Comparison of ENCODE assay signal across 8 cellular contexts in genomic region chr4:40628407-40628806, GRCh38. TPM values are rescaled to one million over a fixed set of nuclear protein-coding genes. Genes with fewer than 3 reads are reported as not detected.
DNase-seq lines count a peak whose midpoint lies in the region; ATAC-seq, FAIRE-seq and TF ChIP-seq lines count a peak whose summit lies in the region.
"Not testable (repeated sequence)": the region's sequence is repeated elsewhere in the genome, so short reads cannot be mapped to it uniquely, and the experiment has no call there.

No MANE protein-coding gene starts in this region.

- TF ChIP-seq EP300 in GM12878 (IDR thresholded peaks at IDR 0.05; ENCODE audit: borderline replicate concordance in 1 of 2, control insufficient read depth in 1 of 2, low read depth in 2 of 2, low read length in 2 of 2), result not testable (repeated sequence)

- peak overlapping the region; percentile 65 for H3K27ac ChIP-seq in GM12878 (ENCODE audit: control insufficient read depth, insufficient read depth)
- H3K27ac ChIP-seq in epithelial cell of prostate, result peak overlapping the region; percentile 97
- peak overlapping the region; percentile 26 to 79 for H3K27ac ChIP-seq in kidney (ENCODE audit: low read depth in 2 of 2, low read length in 2 of 2)
- H3K27ac ChIP-seq in neutrophil, result peak overlapping the region; percentile 98
- H3K27ac ChIP-seq in thyroid gland, result peak overlapping the region; percentile 95 to 97 (median 97)

- not testable (repeated sequence) for FAIRE-seq in GM12878 (lab: Jason Lieb, UNC); kidney (lab: Jason Lieb, UNC)

- H3K9me3 Mint-ChIP-seq in IgD-negative memory B cell; activated CD4-positive, alpha-beta T cell treated with anti-CD3 and anti-CD28 coated beads for 36 hours (ENCODE audit: low read depth): not testable (repeated sequence)

- not testable (repeated sequence) for H3K36me3 Mint-ChIP-seq in IgD-negative memory B cell; activated CD4-positive, alpha-beta T cell treated with anti-CD3 and anti-CD28 coated beads for 36 hours (ENCODE audit: low read depth)

- not testable (repeated sequence) for BruUV-seq in GM12878 (replicated peaks; lab: Mats Ljungman, UMichigan)

- TF ChIP-seq POLR2A in GM12878 (IDR thresholded peaks at IDR 0.05; ENCODE audit: low read depth, low read length); thyroid gland (IDR thresholded peaks at IDR 0.05): not testable (repeated sequence)

- not testable (repeated sequence) for TF ChIP-seq CTCF in GM12878 (IDR thresholded peaks at IDR 0.05 in 2 of 3, conservative IDR thresholded peaks at IDR 0.05 in 1 of 3; ENCODE audit: control insufficient read depth in 2 of 3, extremely low read depth in 1 of 3, insufficient read depth in 1 of 3, low read depth in 3 of 3, low read length in 3 of 3); kidney (IDR thresholded peaks at IDR 0.05; ENCODE audit: borderline replicate concordance, extremely low read depth, insufficient read depth); neutrophil (IDR thresholded peaks at IDR 0.05); thyroid gland (IDR thresholded peaks at IDR 0.05)

- not testable (repeated sequence) for DNase-seq in activated CD4-positive, alpha-beta T cell treated with anti-CD3 and anti-CD28 coated beads for 36 hours; GM12878 (ENCODE audit: low read depth, low spot score); epithelial cell of prostate (ENCODE audit: low read depth, low spot score); kidney; thyroid gland

- H3K9ac ChIP-seq in ES-I3 (ENCODE audit: low read depth, low read length) (peak overlapping the region; percentile 64), GM12878 (ENCODE audit: control insufficient read depth, insufficient read depth, low read length) (peak overlapping the region; percentile 66), kidney (ENCODE audit: low read length in 2 of 2) (peak overlapping the region; percentile 59 to 84)

- in situ Hi-C loops in GM12878 (cut with MboI), result not testable (repeated sequence)

- not testable (repeated sequence) for ATAC-seq in activated CD4-positive, alpha-beta T cell treated with anti-CD3 and anti-CD28 coated beads for 36 hours; GM12878

- 55% methylated on average over 6 of the region's 6 CpGs for WGBS in GM12878 (ENCODE audit: insufficient coverage, insufficient replicate concordance, low lambda C conversion rate, missing lambda C conversion rate)
- 20 to 23% methylated on average over 6 of the region's 6 CpGs for WGBS in thyroid gland, 2 donors

- peaks cover 33% of the 10 kb centered on the region for H3K4me1 ChIP-seq in ES-I3 (ENCODE audit: insufficient read depth, low read length)
- H3K4me1 ChIP-seq in GM12878 (ENCODE audit: control insufficient read depth, insufficient read depth, low read length), result peaks cover 21% of the 10 kb centered on the region
- peaks cover 4 to 18% of the 10 kb centered on the region in 2 donors for H3K4me1 ChIP-seq in kidney (ENCODE audit: control insufficient read depth in 1 of 2, insufficient read depth in 1 of 2, low read depth in 1 of 2, low read length in 2 of 2)
- peaks cover 51 to 55% of the 10 kb centered on the region in 2 experiments for H3K4me1 ChIP-seq in neutrophil (ENCODE audit: control insufficient read depth in 1 of 2, insufficient read depth in 1 of 2, low read depth in 1 of 2, low read length in 1 of 2)
- H3K4me1 ChIP-seq in thyroid gland, result peaks cover 20 to 27% of the 10 kb centered on the region in 2 donors

- peak overlapping the region; percentile 94 for H3K4me3 ChIP-seq in GM12878
- peak overlapping the region; percentile 69 to 84 for H3K4me3 ChIP-seq in kidney (ENCODE audit: low read length in 2 of 2)
- H3K4me3 ChIP-seq in neutrophil (ENCODE audit: low read depth in 1 of 2, low read length in 1 of 2), result peak overlapping the region; percentile 97 to 99
- peak overlapping the region in 2 of 3 donors; percentile 63 to 83 for H3K4me3 ChIP-seq in thyroid gland (replicated peaks in 1 of 3)

- H3K27me3 Mint-ChIP-seq in IgD-negative memory B cell, result not testable (repeated sequence)
- H3K27me3 Mint-ChIP-seq in activated CD4-positive, alpha-beta T cell treated with anti-CD3 and anti-CD28 coated beads for 36 hours, result peaks cover 24% of the 10 kb centered on the region

- not testable (repeated sequence) for TF ChIP-seq RAD21 in GM12878 (IDR thresholded peaks at IDR 0.05; ENCODE audit: insufficient read depth, low read depth, low read length)

- peaks cover 73% of the 10 kb centered on the region for H3K79me2 ChIP-seq in GM12878 (ENCODE audit: control insufficient read depth, insufficient read depth, low read length)

- H3K27me3 ChIP-seq in GM12878 (replicated peaks in 1 of 2; ENCODE audit: control insufficient read depth in 2 of 2, insufficient read depth in 2 of 2, low read length in 1 of 2); neutrophil; thyroid gland: not testable (repeated sequence)

- H3K4me1 Mint-ChIP-seq in IgD-negative memory B cell, result peaks cover 21 to 37% (median 27%) of the 10 kb centered on the region in 3 donors
- peaks cover 37% of the 10 kb centered on the region for H3K4me1 Mint-ChIP-seq in activated CD4-positive, alpha-beta T cell treated with anti-CD3 and anti-CD28 coated beads for 36 hours

- H3K36me3 ChIP-seq in ES-I3 (ENCODE audit: insufficient read depth, low read length); GM12878 (ENCODE audit: control insufficient read depth in 2 of 2, insufficient read depth in 2 of 2, low read length in 1 of 2); kidney (ENCODE audit: control insufficient read depth in 1 of 2, insufficient read depth in 2 of 2, low read length in 2 of 2); thyroid gland: not testable (repeated sequence)
- H3K36me3 ChIP-seq in neutrophil, result peaks cover 21% of the 10 kb centered on the region

- not testable (repeated sequence) for H3K27ac Mint-ChIP-seq in IgD-negative memory B cell; activated CD4-positive, alpha-beta T cell treated with anti-CD3 and anti-CD28 coated beads for 36 hours

- H3K4me2 ChIP-seq in GM12878 (ENCODE audit: control insufficient read depth, insufficient read depth), result peak overlapping the region; percentile 89

- not testable (repeated sequence) for H4K20me1 ChIP-seq in GM12878 (ENCODE audit: control insufficient read depth, insufficient read depth)

- POLR2A ChIA-PET in activated CD4-positive, alpha-beta T cell treated with anti-CD3 and anti-CD28 coated beads for 36 hours (lab: Charles Lee), result interaction anchor here (0.6 kb wide), 1 partner anchor 428 kb away, joined by 4 read pairs; no protein-coding TSS in a partner anchor
- POLR2A ChIA-PET in GM12878 (lab: Charles Lee), result interaction anchor here (1.3 to 7.0 kb wide), 6 partner anchors 28 to 420 kb away, joined by 3 to 80 read pairs (median 8); no protein-coding TSS in a partner anchor

- H2AFZ ChIP-seq in GM12878 (ENCODE audit: control insufficient read depth, low read depth, low read length), result not testable (repeated sequence)

- peak overlapping the region in 3 of 4 donors; percentile 10 to 63 (median 22) for H3K4me3 Mint-ChIP-seq in IgD-negative memory B cell
- H3K4me3 Mint-ChIP-seq in activated CD4-positive, alpha-beta T cell treated with anti-CD3 and anti-CD28 coated beads for 36 hours, result peak overlapping the region; percentile 73

- CTCF ChIA-PET in activated CD4-positive, alpha-beta T cell treated with anti-CD3 and anti-CD28 coated beads for 36 hours (lab: Charles Lee), result not testable (repeated sequence)
- CTCF ChIA-PET in GM12878 (lab: Yijun Ruan, JAX), result interaction anchor here (1.1 to 4.5 kb wide), 2 partner anchors 44 to 90 kb away, joined by 3 to 22 read pairs; no protein-coding TSS in a partner anchor

- H3K9me3 ChIP-seq in ES-I3 (ENCODE audit: control insufficient read depth, insufficient read depth, low read length); GM12878 (replicated peaks; ENCODE audit: control insufficient read depth, insufficient read depth, low read length); kidney (ENCODE audit: control insufficient read depth in 1 of 2, low read length in 2 of 2); neutrophil; thyroid gland: not testable (repeated sequence)

- RAD21 ChIA-PET in GM12878 (lab: Charles Lee; ENCODE audit: unreplicated experiment), result interaction anchor here (0.5 to 8.5 kb wide), 13 partner anchors 28 to 303 kb away, joined by 3 to 82 read pairs (median 6); no protein-coding TSS in a partner anchor

- intact Hi-C loops in activated CD4-positive, alpha-beta T cell treated with anti-CD3 and anti-CD28 coated beads for 36 hours (cut with DNase I, micrococcal nuclease), result loop anchor here (2.0 to 5.0 kb wide), 2 partner anchors 74 to 90 kb away; no protein-coding TSS in a partner anchor
- intact Hi-C loops in GM12878 (cut with micrococcal nuclease; ENCODE audit: unreplicated experiment), result loop anchor here (10.0 kb wide), 1 partner anchor 164 kb away; no protein-coding TSS in a partner anchor
- intact Hi-C loops in kidney (cut with DNase I), result not testable (repeated sequence)
- intact Hi-C loops in thyroid gland (cut with DNase I), result loop anchor here (10.0 kb wide), 1 partner anchor 64 kb away; no protein-coding TSS in a partner anchor

- SMC1A ChIA-PET in GM12878 (lab: Charles Lee; ENCODE audit: uncharacterized antibody, unreplicated experiment), result interaction anchor here (0.7 to 12.9 kb wide), 12 partner anchors 10 to 196 kb away, joined by 3 to 215 read pairs (median 4); no protein-coding TSS in a partner anchor

RNA-seq across cellular contexts. Expression of gene RBM47, which starts 1.3 kb away (rescaled TPM):
- polyA plus RNA-seq in IgD-negative memory B cell, result 20.9 TPM
- total RNA-seq in activated CD4-positive, alpha-beta T cell treated with anti-CD3 and anti-CD28 coated beads for 36 hours, result 1 to 10 TPM; 3.2 to 4.4 TPM
- total RNA-seq in GM12878 (2013; cell fraction: nucleolus; rRNA removed), result 158 and 160 TPM in 2 replicates
- total RNA-seq in GM12878 (2014; rRNA removed), result 40.6 and 43.1 TPM in 2 replicates
- total RNA-seq in GM12878 (2014; rRNA removed; fragmentation: Illumina TruSeq; extraction: Trizol), result 23.7 and 24.4 TPM in 2 replicates
- total RNA-seq in GM12878 (2021), result 43.0 and 45.0 TPM in 2 replicates
- 12.4 TPM for polyA plus RNA-seq in GM12878 (2011; ENCODE audit: low read depth)
- polyA plus RNA-seq in GM12878 (2011; rRNA removed), result 21.8 and 23.6 TPM in 2 replicates
- 25.9 and 36.2 TPM in 2 replicates for polyA plus RNA-seq in GM12878 (2011; cell fraction: cytosol; rRNA removed)
- polyA plus RNA-seq in GM12878 (2011; cell fraction: nucleus; rRNA removed), result 29.5 and 41.9 TPM in 2 replicates
- polyA plus RNA-seq in GM12878 (2012), result 12.3 and 16.9 TPM in 2 replicates
- 16.9 and 18.1 TPM in 2 replicates for polyA plus RNA-seq in GM12878 (2014; fragmentation: Illumina TruSeq; extraction: Trizol)
- polyA plus RNA-seq in GM12878 (2014; fragmentation: Nextera tagmentation; extraction: Ambion mirVana), result 10 to 100 TPM in 1 of 2 experiments, 1 to 10 TPM in 1; 7.9 to 10.1 TPM
- 33.6 and 37.1 TPM in 2 replicates for polyA plus RNA-seq in GM12878 (2014; rRNA removed)
- 10 to 100 TPM; 40.5 to 40.6 TPM for polyA plus RNA-seq in GM12878 (2016; fragmentation: Nextera tagmentation; extraction: Ambion mirVana)
- 32.3 and 53.0 TPM in 2 replicates for polyA minus RNA-seq in GM12878 (2011; rRNA and poly(A)+ RNA removed)
- polyA minus RNA-seq in GM12878 (2011; cell fraction: cytosol; rRNA and poly(A)+ RNA removed), result 22.3 and 26.3 TPM in 2 replicates
- 31.8 and 53.8 TPM in 2 replicates for polyA minus RNA-seq in GM12878 (2011; cell fraction: nucleus; rRNA and poly(A)+ RNA removed)
- 124 TPM for total RNA-seq in kidney
- polyA plus RNA-seq in kidney (ENCODE audit: insufficient read depth, low read depth, low replicate concordance), result 61.5 TPM
- total RNA-seq in thyroid gland, result 100 to 1,000 TPM; 200 to 369 (median 323) TPM

Comparison
In these comparisons a context has a peak if more than half of its experiments do, and no peak if none do; other contexts are left out.
1. RNA of gene RBM47, which starts 1.3 kb away (total RNA-seq): 200 to 369 TPM in thyroid gland, 124 TPM in kidney (single experiment) and 23.7 to 160 TPM in GM12878; 3.2 to 4.4 TPM in activated CD4-positive, alpha-beta T cell treated with anti-CD3 and anti-CD28 coated beads for 36 hours; every median in the first group is over 4 times any median in the second.
2. Peak in every context shown above with its lines, with median percentiles within 50 percentile points of each other: H3K9ac ChIP-seq, H3K27ac ChIP-seq and H3K4me3 ChIP-seq.